28 cellular contexts compared by ENCODE assay signal in the genomic region with DNA sequence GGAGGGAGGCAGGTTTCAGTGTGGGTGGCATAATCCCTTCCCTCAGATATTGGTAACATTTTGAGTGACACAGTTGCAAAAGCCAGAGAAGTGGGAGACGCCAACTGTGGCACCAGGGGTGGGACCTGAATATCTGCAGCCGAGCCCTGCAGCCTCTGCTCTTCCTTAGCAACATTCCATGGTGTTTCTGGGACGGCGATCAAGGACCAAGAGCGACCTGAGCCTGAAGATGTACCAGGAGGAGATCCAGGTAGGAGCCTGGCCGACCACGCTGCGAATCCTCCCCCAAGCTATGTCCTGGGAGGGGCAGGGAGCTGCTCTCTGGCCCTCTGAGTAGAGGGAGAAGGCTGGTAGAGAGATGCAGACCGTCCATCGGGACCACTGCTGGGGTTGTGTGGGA.
"Had no signal": no experiment of that assay in that cellular context is flagged by ENCODE, and none has a peak within 500 bp of the region (broad histone marks: within the 10 kb centered on the region; RNA-seq: fewer than 3 reads in every experiment).

No MANE protein-coding gene starts in this region.

- H3K4me1 ChIP-seq: colonic mucosa, left lung had no signal

- H3K9me3 ChIP-seq: colonic mucosa, esophagus squamous epithelium, gastrocnemius medialis, heart right ventricle, left lung, lower lobe of right lung, mucosa of descending colon had no signal

- H3K27me3 Mint-ChIP-seq: dendritic cell treated with granulocyte-macrophage colony-stimulating factor and Interleukin-4, amounts not matched to agents 40 ng/mL and 50 ng/mL, for 4 days; effector memory CD8-positive, alpha-beta T cell; naive B cell had no signal

- H3K4me3 Mint-ChIP-seq: dendritic cell treated with granulocyte-macrophage colony-stimulating factor and Interleukin-4, amounts not matched to agents 40 ng/mL and 50 ng/mL, for 4 days; effector memory CD8-positive, alpha-beta T cell; endodermal cell; mesothelial cell of epicardium; naive B cell had no signal

- ATAC-seq: effector memory CD8-positive, alpha-beta T cell; esophagus mucosa; gastrocnemius medialis; heart right ventricle; left cardiac atrium; left lung; left ventricle myocardium superior; lower lobe of right lung; mucosa of descending colon had no signal

- H3K27me3 ChIP-seq: colonic mucosa, esophagus squamous epithelium, gastrocnemius medialis, heart right ventricle, left lung had no signal

- H3K27ac ChIP-seq: colonic mucosa, epithelial cell of prostate, esophagus squamous epithelium, left lung, lower lobe of right lung had no signal

- FAIRE-seq: endometrium, islet of Langerhans, keratinocyte had no signal

- H3K27ac Mint-ChIP-seq: dendritic cell treated with granulocyte-macrophage colony-stimulating factor and Interleukin-4, amounts not matched to agents 40 ng/mL and 50 ng/mL, for 4 days; endodermal cell; mesothelial cell of epicardium had no signal

- H3K9me3 Mint-ChIP-seq: dendritic cell treated with granulocyte-macrophage colony-stimulating factor and Interleukin-4, amounts not matched to agents 40 ng/mL and 50 ng/mL, for 4 days; effector memory CD8-positive, alpha-beta T cell; endodermal cell; mesothelial cell of epicardium; naive B cell had no signal

- H3K4me3 ChIP-seq: colonic mucosa, esophagus squamous epithelium, gastrocnemius medialis, heart right ventricle, left lung, lower lobe of right lung, mucosa of descending colon had no signal

- DNase-seq: colonic mucosa; cortex of kidney; effector CD8-positive, alpha-beta T cell; effector memory CD8-positive, alpha-beta T cell; endodermal cell; erythroblast; esophagus squamous epithelium; foreskin fibroblast; foreskin melanocyte; gastrocnemius medialis; glutamatergic neuron; head of caudate nucleus; heart right ventricle; hippocampal formation; left cardiac atrium; left ventricle myocardium superior; lower lobe of right lung; mesenchymal stem cell; mucosa of descending colon; naive B cell had no signal

- H3K4me1 Mint-ChIP-seq: endodermal cell, mesothelial cell of epicardium had no signal
